ENCODE assay signal across 8 cellular contexts in the genomic region with DNA sequence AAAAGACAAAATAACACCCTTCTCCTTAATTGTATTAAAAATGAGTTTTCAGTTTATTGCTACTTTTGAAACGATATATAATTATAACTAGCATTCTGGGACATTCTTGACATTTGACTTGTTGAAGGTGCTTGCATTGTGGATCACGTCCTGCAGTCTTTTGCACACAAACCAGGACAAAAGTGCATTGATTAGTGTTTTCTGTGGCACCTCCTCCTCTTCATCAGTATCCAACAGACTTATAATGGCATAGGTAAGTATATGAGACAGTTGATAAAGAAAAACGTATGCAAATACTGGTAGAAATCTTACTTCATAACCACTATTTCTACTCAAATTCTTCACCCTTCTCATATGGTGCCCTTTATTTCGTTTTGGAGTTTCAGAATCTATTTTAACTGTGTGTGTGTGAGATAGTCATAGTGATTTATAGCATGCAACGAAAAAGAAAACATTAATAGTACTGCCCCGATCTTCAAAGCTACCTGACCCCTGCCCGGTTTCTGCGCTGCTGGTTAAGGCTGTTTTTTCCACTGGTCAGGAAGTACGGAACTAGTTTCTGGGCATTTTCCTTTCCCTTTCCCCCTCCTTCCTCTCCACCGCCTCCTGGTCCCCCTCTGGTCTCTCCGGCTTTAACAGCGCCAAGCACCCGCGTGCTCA. TPM values are rescaled to one million over a fixed set of nuclear protein-coding genes. Genes with fewer than 3 reads are reported as not detected.
A peak's percentile ranks its signal among the peaks of the same experiment; 100 is the strongest.
DNase-seq lines count a peak whose midpoint lies in the region; ATAC-seq lines count a peak whose summit lies in the region.

No MANE protein-coding gene starts in this region.

- intact Hi-C loops in activated naive CD4-positive, alpha-beta T cell treated with anti-CD3 and anti-CD28 coated beads for 36 hours (cut with micrococcal nuclease): loop anchor here (1.0 to 10.0 kb wide), 8 partner anchors 72 to 1408 kb away; a partner anchor contains a TSS

- no peak for DNase-seq in activated naive CD4-positive, alpha-beta T cell treated with anti-CD3 and anti-CD28 coated beads for 36 hours
- no peak for DNase-seq in activated naive CD4-positive, alpha-beta T cell (lab: John Stamatoyannopoulos, UW)
- DNase-seq in T-helper 17 cell (no peak), globus pallidus (ENCODE audit: low spot score) (peak; percentile 14), AG08395 (ENCODE audit: low spot score) (no peak), COLO829 (ENCODE audit: low spot score) (no peak)

- peaks cover 3 to 19% (median 9%) of the 10 kb centered on the region in 3 donors for H3K4me1 ChIP-seq in skeletal muscle tissue (ENCODE audit: control insufficient read depth in 3 of 3, insufficient read depth in 3 of 3, low read length in 3 of 3)

- H3K36me3 Mint-ChIP-seq in activated naive CD4-positive, alpha-beta T cell treated with anti-CD3 and anti-CD28 coated beads for 36 hours (ENCODE audit: low read depth): peaks cover 8% of the 10 kb centered on the region
- peaks cover 3% of the 10 kb centered on the region for H3K36me3 Mint-ChIP-seq in T-helper 17 cell (ENCODE audit: low read depth)

- ATAC-seq in HG02970 (IDR thresholded peaks at IDR 0.05; ENCODE audit: low FRiP score, unreplicated experiment) (peak; percentile 16), T-helper 17 cell (no peak)

- CTCF ChIA-PET in activated naive CD4-positive, alpha-beta T cell treated with anti-CD3 and anti-CD28 coated beads for 36 hours (lab: Charles Lee): no interaction called here

- H3K4me3 ChIP-seq in skeletal muscle tissue (ENCODE audit: low read length in 3 of 3): peak overlapping the region; percentile 97 to 99 (median 99)

- peak overlapping the region; percentile 100 for H3K4me3 Mint-ChIP-seq in activated naive CD4-positive, alpha-beta T cell treated with anti-CD3 and anti-CD28 coated beads for 36 hours
- peak overlapping the region; percentile 98 for H3K4me3 Mint-ChIP-seq in T-helper 17 cell

- no peaks in the 10 kb centered on the region for H3K36me3 ChIP-seq in skeletal muscle tissue (ENCODE audit: control insufficient read depth in 3 of 3, insufficient read depth in 3 of 3, low read length in 3 of 3)

- H3K9ac ChIP-seq in skeletal muscle tissue (ENCODE audit: low read depth in 1 of 3, low read length in 3 of 3): peak overlapping the region; percentile 67 to 90 (median 85)

- no peaks in the 10 kb centered on the region for H3K27me3 Mint-ChIP-seq in activated naive CD4-positive, alpha-beta T cell treated with anti-CD3 and anti-CD28 coated beads for 36 hours (ENCODE audit: low read depth)
- no peaks in the 10 kb centered on the region for H3K27me3 Mint-ChIP-seq in T-helper 17 cell

- H3K9me3 ChIP-seq in T-helper 17 cell (ENCODE audit: control insufficient read depth, low read length, poor library complexity, severe bottlenecking) (no peaks in the 10 kb centered on the region), skeletal muscle tissue (ENCODE audit: control insufficient read depth in 3 of 3, low read length in 3 of 3) (no peaks in the 10 kb centered on the region)

- peak overlapping the region; percentile 83 for H3K27ac ChIP-seq in skeletal muscle tissue (ENCODE audit: low read depth, low read length)

- peak overlapping the region; percentile 96 for H3K27ac Mint-ChIP-seq in activated naive CD4-positive, alpha-beta T cell treated with anti-CD3 and anti-CD28 coated beads for 36 hours
- H3K27ac Mint-ChIP-seq in T-helper 17 cell: peak overlapping the region; percentile 94

- peaks cover 28% of the 10 kb centered on the region for H3K4me1 Mint-ChIP-seq in activated naive CD4-positive, alpha-beta T cell treated with anti-CD3 and anti-CD28 coated beads for 36 hours (ENCODE audit: low read depth)
- H3K4me1 Mint-ChIP-seq in T-helper 17 cell: peaks cover 27% of the 10 kb centered on the region

- no peaks in the 10 kb centered on the region for H3K27me3 ChIP-seq in skeletal muscle tissue (ENCODE audit: control insufficient read depth in 3 of 3, insufficient read depth in 3 of 3, low read length in 3 of 3)

- H3K9me3 Mint-ChIP-seq in activated naive CD4-positive, alpha-beta T cell treated with anti-CD3 and anti-CD28 coated beads for 36 hours: no peaks in the 10 kb centered on the region

RNA-seq across cellular contexts. Expression of a gene that starts 0.6 kb away (rescaled TPM):
- total RNA-seq in activated naive CD4-positive, alpha-beta T cell treated with anti-CD3 and anti-CD28 coated beads for 36 hours: 10 to 100 TPM; 15.4 to 16.2 TPM
- 10 to 100 TPM; 26.3 to 29.1 TPM for total RNA-seq in T-helper 17 cell
- 17.7 TPM for total RNA-seq in skeletal muscle tissue
